ENCODE assay signal across 19 cellular contexts in genomic region chr9:37917315-37917731, GRCh38. TPM values are rescaled to one million over a fixed set of nuclear protein-coding genes. Genes with fewer than 3 reads are reported as not detected.
DNase-seq lines count a peak whose midpoint lies in the region; ATAC-seq, FAIRE-seq and TF ChIP-seq lines count a peak whose summit lies in the region.
"Had no signal": no experiment of that assay in that cellular context is flagged by ENCODE, and none has a peak within 500 bp of the region (broad histone marks: within the 10 kb centered on the region; RNA-seq: fewer than 3 reads in every experiment).

No MANE protein-coding gene starts in this region.

- CTCF ChIA-PET in HepG2 (lab: Yijun Ruan, JAX; ENCODE audit: low intra/inter-chr PET ratio, low total read pairs), result no interaction called here

- no peak for TF ChIP-seq POLR2A in HepG2 (IDR thresholded peaks at IDR 0.05; ENCODE audit: insufficient read depth in 1 of 2, low read depth in 2 of 2, low read length in 2 of 2)
- no peak for TF ChIP-seq POLR2A in right lobe of liver (IDR thresholded peaks at IDR 0.05)

- no peak overlapping the region for H2AFZ ChIP-seq in HepG2 (ENCODE audit: low read length)
- H2AFZ ChIP-seq: GM23248 had no signal

- no peak overlapping the region for H3K27ac ChIP-seq in HepG2 (ENCODE audit: extremely low read length, insufficient read depth, low read length)
- H3K27ac ChIP-seq in right lobe of liver, result peak overlapping the region in 1 of 3 donors; percentile 51
- peak overlapping the region; percentile 58 for H3K27ac ChIP-seq in layer of hippocampus (ENCODE audit: low read depth, low read length)
- peak overlapping the region; percentile 30 for H3K27ac ChIP-seq in rectal smooth muscle tissue (ENCODE audit: low read depth, low read length)
- H3K27ac ChIP-seq: GM23248 had no signal

- no peak overlapping the region for H3K4me3 Mint-ChIP-seq in activated CD4-positive, alpha-beta T cell treated with anti-CD3 and anti-CD28 coated beads, Interleukin-2, amount 10 ng/mL, durations not matched to agents 24 days and 14 days

- TF ChIP-seq CTCF in HepG2 (CRISPR knock-in tag; IDR thresholded peaks at IDR 0.05) (no peak), right lobe of liver (IDR thresholded peaks at IDR 0.05) (no peak)

- H3K4me3 ChIP-seq in HepG2 (replicated peaks in 1 of 3; ENCODE audit: insufficient read depth in 1 of 3, low read depth in 2 of 3, low read length in 3 of 3), result no peak overlapping the region
- H3K4me3 ChIP-seq in right lobe of liver, result no peak overlapping the region
- no peak overlapping the region for H3K4me3 ChIP-seq in rectal smooth muscle tissue (ENCODE audit: low read length)
- H3K4me3 ChIP-seq: GM23248, mucosa of descending colon, prostate gland had no signal

- no peaks in the 10 kb centered on the region for H3K9me3 ChIP-seq in HepG2 (ENCODE audit: low read length)
- no peaks in the 10 kb centered on the region for H3K9me3 ChIP-seq in right lobe of liver
- H3K9me3 ChIP-seq: mucosa of descending colon, prostate gland had no signal

- POLR2A ChIA-PET in HepG2 (lab: Yijun Ruan, JAX), result no interaction called here

- TF ChIP-seq RAD21 in HepG2 (CRISPR knock-in tag; IDR thresholded peaks at IDR 0.05), result no peak

- H3K27ac Mint-ChIP-seq in activated CD4-positive, alpha-beta T cell treated with anti-CD3 and anti-CD28 coated beads, Interleukin-2, amount 10 ng/mL, durations not matched to agents 24 days and 14 days, result no peak overlapping the region

- WGBS in HepG2 (ENCODE audit: low lambda C conversion rate), result 100% methylated on average over 6 of the region's 8 CpGs
- 63% methylated on average over 1 of the region's 8 CpGs for WGBS in right lobe of liver (ENCODE audit: insufficient coverage, low coverage, low lambda C conversion rate, missing lambda C conversion rate)

- peaks cover 3% of the 10 kb centered on the region for H3K4me1 Mint-ChIP-seq in activated CD4-positive, alpha-beta T cell treated with anti-CD3 and anti-CD28 coated beads, Interleukin-2, amount 10 ng/mL, durations not matched to agents 24 days and 14 days

- ATAC-seq in HepG2 (no peak), right lobe of liver (no peak)
- ATAC-seq: mucosa of descending colon had no signal

- no peak for DNase-seq in HepG2 (ENCODE audit: low spot score)
- no peak for DNase-seq in right lobe of liver
- DNase-seq in activated CD4-positive, alpha-beta T cell treated with anti-CD3 and anti-CD28 coated beads, Interleukin-2, amount 10 ng/mL, durations not matched to agents 24 days and 14 days, result no peak
- no peak for DNase-seq in SW480 (ENCODE audit: low spot score)
- DNase-seq in NCI-H2107 treated with DMSO at 0.1 percent for 48 hours (lab: John Stamatoyannopoulos, UW; ENCODE audit: unreplicated experiment), result no peak
- no peak for DNase-seq in iPS-NIHi11 (ENCODE audit: low spot score)
- DNase-seq: activated CD4-positive, alpha-beta T cell treated with anti-CD3 and anti-CD28 coated beads for 4 hours; activated naive CD4-positive, alpha-beta T cell treated with anti-CD3 and anti-CD28 coated beads, Interleukin-2, amount 50 U/mL, for 16 hours; effector memory CD4-positive, alpha-beta T cell; EL; foreskin fibroblast; GM23248; Kasumi-1; mucosa of descending colon; NCI-H1436 treated with DMSO at 0.1 percent for 48 hours; NCI-H510A treated with DMSO at 0.1 percent for 48 hours had no signal

- H3K4me2 ChIP-seq in HepG2 (ENCODE audit: low read depth, low read length), result no peak overlapping the region

- no peaks in the 10 kb centered on the region for H3K4me1 ChIP-seq in HepG2 (ENCODE audit: insufficient read depth, low read length)
- H3K4me1 ChIP-seq in right lobe of liver, result peaks cover 0 to 6% (median 0%) of the 10 kb centered on the region in 4 donors
- no peaks in the 10 kb centered on the region for H3K4me1 ChIP-seq in rectal smooth muscle tissue (ENCODE audit: control insufficient read depth, insufficient read depth, low read length)

- H3K27me3 ChIP-seq in HepG2 (ENCODE audit: control insufficient read depth in 1 of 2, insufficient read depth in 2 of 2, low read length in 2 of 2), result no peaks in the 10 kb centered on the region
- H3K27me3 ChIP-seq in right lobe of liver, result no peaks in the 10 kb centered on the region
- H3K27me3 ChIP-seq in layer of hippocampus (ENCODE audit: control insufficient read depth, insufficient read depth, low read length), result no peaks in the 10 kb centered on the region
- no peaks in the 10 kb centered on the region for H3K27me3 ChIP-seq in rectal smooth muscle tissue (ENCODE audit: control insufficient read depth, insufficient read depth, low read length)

- no peak for TF ChIP-seq EP300 in HepG2 (IDR thresholded peaks at IDR 0.05; ENCODE audit: low read depth in 2 of 2, low read length in 2 of 2)
- no peak for TF ChIP-seq EP300 in HepG2 (CRISPR knock-in tag; IDR thresholded peaks at IDR 0.05; ENCODE audit: borderline replicate concordance)

- intact Hi-C loops in HepG2 (cut with micrococcal nuclease; ENCODE audit: unreplicated experiment), result no loop called here
- intact Hi-C loops in right lobe of liver (cut with DNase I), result loop anchor here (10.0 kb wide), 1 partner anchor 147 kb away; the partner anchor contains the start of gene SHB (in 2 of the 2)
- intact Hi-C loops in activated CD4-positive, alpha-beta T cell treated with anti-CD3 and anti-CD28 coated beads, Interleukin-2, amount 10 ng/mL, durations not matched to agents 24 days and 14 days (cut with micrococcal nuclease), result no loop called here

- H3K9ac ChIP-seq in HepG2 (ENCODE audit: insufficient read depth, low read depth, low read length), result no peak overlapping the region
- no peak overlapping the region for H3K9ac ChIP-seq in rectal smooth muscle tissue (ENCODE audit: low read length)
- H3K9ac ChIP-seq: GM23248 had no signal

- no TSS peak for BruUV-seq in HepG2 (replicated peaks; lab: Mats Ljungman, UMichigan)

- in situ Hi-C loops in HepG2 (cut with HindIII; ENCODE audit: extremely low pct_ligation_motif_present, low pct_unique_long_range_greater_than_20kb), result loop anchor here (25.0 kb wide), 1 partner anchor 430 kb away; the partner anchor contains the start of gene POLR1E

- H3K9me3 Mint-ChIP-seq in activated CD4-positive, alpha-beta T cell treated with anti-CD3 and anti-CD28 coated beads, Interleukin-2, amount 10 ng/mL, durations not matched to agents 24 days and 14 days, result no peaks in the 10 kb centered on the region

- no peaks in the 10 kb centered on the region for H3K79me2 ChIP-seq in HepG2 (ENCODE audit: insufficient read depth, low read length)

- H3K27me3 Mint-ChIP-seq in activated CD4-positive, alpha-beta T cell treated with anti-CD3 and anti-CD28 coated beads, Interleukin-2, amount 10 ng/mL, durations not matched to agents 24 days and 14 days, result no peaks in the 10 kb centered on the region

- H3K36me3 Mint-ChIP-seq in activated CD4-positive, alpha-beta T cell treated with anti-CD3 and anti-CD28 coated beads, Interleukin-2, amount 10 ng/mL, durations not matched to agents 24 days and 14 days (ENCODE audit: low read depth), result no peaks in the 10 kb centered on the region

- FAIRE-seq in HepG2 (lab: Jason Lieb, UNC), result no peak

- peaks cover 11% of the 10 kb centered on the region; the same call in 1 of the 2 replicates for H4K20me1 ChIP-seq in HepG2 (ENCODE audit: insufficient read depth, low read length)

- peaks cover 30 to 50% of the 10 kb centered on the region in 2 experiments for H3K36me3 ChIP-seq in HepG2 (replicated peaks in 1 of 2; ENCODE audit: control insufficient read depth in 1 of 2, insufficient read depth in 2 of 2, low read length in 2 of 2)
- H3K36me3 ChIP-seq in right lobe of liver, result peaks cover 0 to 20% (median 9%) of the 10 kb centered on the region in 4 donors
- peaks cover 4% of the 10 kb centered on the region for H3K36me3 ChIP-seq in rectal smooth muscle tissue (ENCODE audit: control insufficient read depth, insufficient read depth, low read length)
- H3K36me3 ChIP-seq: prostate gland had no signal

TF ChIP-seq in HepG2, 621 proteins besides CTCF, POLR2A, EP300 and RAD21:
- TF ChIP-seq ZKSCAN8 (CRISPR knock-in tag; IDR thresholded peaks at IDR 0.05; ENCODE audit: borderline replicate concordance) (no peak), FOXP1 (IDR thresholded peaks at IDR 0.05) (no peak), FOXP1 (CRISPR knock-in tag; IDR thresholded peaks at IDR 0.05) (no peak), AGO2 (optimal IDR thresholded peaks at IDR 0.05; ENCODE audit: low read depth, low read length) (peak; percentile 12), RBM22 (optimal IDR thresholded peaks at IDR 0.05; ENCODE audit: low read length) (peak; percentile 89), MAF1 (CRISPR knock-in tag; IDR thresholded peaks at IDR 0.05; ENCODE audit: borderline replicate concordance) (no peak)
TF ChIP-seq in HepG2: peak in this region for 2.

RNA-seq across cellular contexts. Expression of gene SLC25A51, which starts 13.4 kb away (rescaled TPM):
- 37.7 and 40.7 TPM in 2 replicates for total RNA-seq in HepG2 (2016; rRNA removed; fragmentation: Illumina TruSeq; extraction: Trizol)
- total RNA-seq in HepG2 (2016; cell fraction: cytosol; rRNA removed; fragmentation: Illumina TruSeq; extraction: Trizol; ENCODE audit: low read depth), result 39.8 and 41.5 TPM in 2 replicates
- 35.8 and 36.3 TPM in 2 replicates for total RNA-seq in HepG2 (2016; cell fraction: insoluble cytoplasmic fraction; rRNA removed; fragmentation: Illumina TruSeq; extraction: Trizol)
- 69.7 and 71.8 TPM in 2 replicates for total RNA-seq in HepG2 (2016; cell fraction: membrane; rRNA removed; fragmentation: Illumina TruSeq; extraction: Trizol)
- total RNA-seq in HepG2 (2016; cell fraction: nucleus; rRNA removed; fragmentation: Illumina TruSeq; extraction: Trizol), result 20.0 and 24.7 TPM in 2 replicates
- 14.6 and 15.4 TPM in 2 replicates for polyA plus RNA-seq in HepG2 (2011; rRNA removed)
- 8.9 and 11.5 TPM in 2 replicates for polyA plus RNA-seq in HepG2 (2011; cell fraction: cytosol; rRNA removed)
- 11.8 and 14.7 TPM in 2 replicates for polyA plus RNA-seq in HepG2 (2011; cell fraction: nucleus; rRNA removed)
- polyA plus RNA-seq in HepG2 (2012), result 6.0 and 8.4 TPM in 2 replicates
- 44.8 and 48.9 TPM in 2 replicates for polyA plus RNA-seq in HepG2 (2016; cell fraction: cytosol; fragmentation: Illumina TruSeq; extraction: Trizol; ENCODE audit: low read depth)
- 19.9 and 21.9 TPM in 2 replicates for polyA plus RNA-seq in HepG2 (2016; cell fraction: insoluble cytoplasmic fraction; fragmentation: Illumina TruSeq; extraction: Trizol; ENCODE audit: low read depth)
- polyA plus RNA-seq in HepG2 (2016; cell fraction: membrane; fragmentation: Illumina TruSeq; extraction: Trizol; ENCODE audit: low read depth), result 48.0 and 51.0 TPM in 2 replicates
- 17.6 and 20.1 TPM in 2 replicates for polyA plus RNA-seq in HepG2 (2016; cell fraction: nucleus; fragmentation: Illumina TruSeq; extraction: Trizol; ENCODE audit: insufficient read depth, low read depth)
- polyA minus RNA-seq in HepG2 (2011; rRNA and poly(A)+ RNA removed; ENCODE audit: low replicate concordance), result 41.7 and 51.3 TPM in 2 replicates
- polyA minus RNA-seq in HepG2 (2011; cell fraction: cytosol; rRNA and poly(A)+ RNA removed), result 17.5 and 18.0 TPM in 2 replicates
- 40.2 and 47.6 TPM in 2 replicates for polyA minus RNA-seq in HepG2 (2011; cell fraction: nucleus; rRNA and poly(A)+ RNA removed)
- total RNA-seq in right lobe of liver, result 10 to 100 TPM in 2 of 6 experiments, 1 to 10 TPM in 4; 5.4 to 10.1 (median 7.9) TPM
- 32.0 and 33.3 TPM in 2 replicates for total RNA-seq in activated CD4-positive, alpha-beta T cell treated with anti-CD3 and anti-CD28 coated beads, Interleukin-2, amount 10 ng/mL, durations not matched to agents 24 days and 14 days

Comparison
In these comparisons a context has a peak if more than half of its experiments do, and no peak if none do; other contexts are left out.
1. intact Hi-C loops: an anchor here in right lobe of liver (10.0 kb wide); none called in HepG2 and activated CD4-positive, alpha-beta T cell treated with anti-CD3 and anti-CD28 coated beads, Interleukin-2, amount 10 ng/mL, durations not matched to agents 24 days and 14 days.